17 cellular contexts compared by ENCODE assay signal in genomic region chr10:73073627-73074026, GRCh38. TPM values are rescaled to one million over a fixed set of nuclear protein-coding genes. Genes with fewer than 3 reads are reported as not detected.
DNase-seq lines count a peak whose midpoint lies in the region; ATAC-seq, FAIRE-seq and TF ChIP-seq lines count a peak whose summit lies in the region.
"Had no signal": no experiment of that assay in that cellular context is flagged by ENCODE, and none has a peak within 500 bp of the region (broad histone marks: within the 10 kb centered on the region; RNA-seq: fewer than 3 reads in every experiment).

No MANE protein-coding gene starts in this region.

- POLR2A ChIA-PET in PC-3 (lab: Charles Lee; ENCODE audit: unreplicated experiment), result interaction anchor here (0.6 kb wide), 1 partner anchor 95 kb away, joined by 3 read pairs; no protein-coding TSS in a partner anchor

- H3F3A ChIP-seq in PC-3 (ENCODE audit: low read length, unreplicated experiment), result no peaks in the 10 kb centered on the region

- H3K9me3 Mint-ChIP-seq in activated T-cell treated with anti-CD3 and anti-CD28 coated beads, Interleukin-2, amount 50 U/mL, for 72 hours, result no peaks in the 10 kb centered on the region
- no peaks in the 10 kb centered on the region for H3K9me3 Mint-ChIP-seq in activated T-cell treated with anti-CD3 and anti-CD28 coated beads, Interleukin-2, amount 50 U/mL, for 24 hours
- H3K9me3 Mint-ChIP-seq: CD14-positive monocyte; CD8-positive, alpha-beta T cell had no signal

- H3K4me2 ChIP-seq in PC-3 (ENCODE audit: low read length), result no peak overlapping the region

- no peaks in the 10 kb centered on the region for H3K27me3 ChIP-seq in PC-3 (ENCODE audit: low read length)
- no peaks in the 10 kb centered on the region for H3K27me3 ChIP-seq in bronchial epithelial cell (ENCODE audit: control insufficient read depth, insufficient read depth, low read length)

- no peaks in the 10 kb centered on the region for H3K9me3 ChIP-seq in PC-3 (ENCODE audit: low read length)
- H3K9me3 ChIP-seq: HAP-1 had no signal

- H3K4me3 ChIP-seq in PC-3 (ENCODE audit: low read length) (no peak overlapping the region), bronchial epithelial cell (ENCODE audit: low read depth, low read length) (no peak overlapping the region)
- H3K4me3 ChIP-seq: HAP-1 had no signal

- H3K79me2 ChIP-seq in PC-3 (ENCODE audit: low read length), result peaks cover 33% of the 10 kb centered on the region

- H3K27me3 Mint-ChIP-seq in activated T-cell treated with anti-CD3 and anti-CD28 coated beads, Interleukin-2, amount 50 U/mL, for 72 hours (ENCODE audit: low read depth), result no peaks in the 10 kb centered on the region
- no peaks in the 10 kb centered on the region for H3K27me3 Mint-ChIP-seq in activated T-cell treated with anti-CD3 and anti-CD28 coated beads, Interleukin-2, amount 50 U/mL, for 24 hours

- H3K9me2 ChIP-seq in PC-3 (replicated peaks; ENCODE audit: low read length), result no peaks in the 10 kb centered on the region

- DNase-seq in activated T-cell treated with anti-CD3 and anti-CD28 coated beads, Interleukin-2, amount 50 U/mL, for 72 hours, result no peak
- no peak for DNase-seq in activated T-cell treated with anti-CD3 and anti-CD28 coated beads, Interleukin-2, amount 50 U/mL, for 24 hours
- no peak for DNase-seq in PC-3
- peak; percentile 60 for DNase-seq in bronchial epithelial cell (ENCODE audit: low read depth)
- DNase-seq: CD8-positive, alpha-beta T cell; COR-L47; DMS153; DMS79 treated with DMSO at 0.1 percent for 48 hours; EL; GOT3 had no signal

- peaks cover 16% of the 10 kb centered on the region for H3K4me1 ChIP-seq in PC-3 (ENCODE audit: insufficient read depth, low read length)
- H3K4me1 ChIP-seq: HAP-1 had no signal

- intact Hi-C loops in PC-3 (cut with micrococcal nuclease), result no loop called here

- H3K27ac ChIP-seq in PC-3 (ENCODE audit: low read length), result no peak overlapping the region

- no peak for TF ChIP-seq CTCF in PC-3 (conservative IDR thresholded peaks at IDR 0.05; ENCODE audit: low read depth, low read length)
- no peak for TF ChIP-seq CTCF in bronchial epithelial cell (IDR thresholded peaks at IDR 0.05; ENCODE audit: insufficient read depth, low read length, severe bottlenecking)

- peaks cover 15% of the 10 kb centered on the region for H3K4me1 Mint-ChIP-seq in activated T-cell treated with anti-CD3 and anti-CD28 coated beads, Interleukin-2, amount 50 U/mL, for 72 hours (ENCODE audit: low read depth)
- H3K4me1 Mint-ChIP-seq in activated T-cell treated with anti-CD3 and anti-CD28 coated beads, Interleukin-2, amount 50 U/mL, for 24 hours (ENCODE audit: low read depth), result peaks cover 15% of the 10 kb centered on the region

- ATAC-seq in activated T-cell treated with anti-CD3 and anti-CD28 coated beads, Interleukin-2, amount 50 U/mL, for 72 hours (replicated peaks in 1 of 2), result peak in 1 of 2 donors; percentile 69
- ATAC-seq in PC-3 (peak; percentile 6; the same call in 1 of the 2 replicates), esophagus mucosa (no peak), GM19328 (IDR thresholded peaks at IDR 0.05; ENCODE audit: unreplicated experiment) (no peak)
- ATAC-seq: CD8-positive, alpha-beta T cell had no signal

- H3K36me3 ChIP-seq in PC-3 (ENCODE audit: low read depth, low read length), result peaks cover 39% of the 10 kb centered on the region
- H3K36me3 ChIP-seq in bronchial epithelial cell (ENCODE audit: control insufficient read depth, insufficient read depth, low read length), result peaks cover 3% of the 10 kb centered on the region

- H3K36me3 Mint-ChIP-seq in activated T-cell treated with anti-CD3 and anti-CD28 coated beads, Interleukin-2, amount 50 U/mL, for 72 hours (ENCODE audit: insufficient read depth in 2 of 2), result peaks cover 3 to 21% of the 10 kb centered on the region in 2 donors
- H3K36me3 Mint-ChIP-seq in activated T-cell treated with anti-CD3 and anti-CD28 coated beads, Interleukin-2, amount 50 U/mL, for 24 hours (ENCODE audit: low read depth), result peaks cover 66% of the 10 kb centered on the region

- H3K9ac ChIP-seq in PC-3 (ENCODE audit: low read length), result no peak overlapping the region

- H3K4me3 Mint-ChIP-seq in activated T-cell treated with anti-CD3 and anti-CD28 coated beads, Interleukin-2, amount 50 U/mL, for 72 hours, result no peak overlapping the region
- H3K4me3 Mint-ChIP-seq in activated T-cell treated with anti-CD3 and anti-CD28 coated beads, Interleukin-2, amount 50 U/mL, for 24 hours, result no peak overlapping the region
- H3K4me3 Mint-ChIP-seq: CD14-positive monocyte; CD8-positive, alpha-beta T cell had no signal

- no peak for FAIRE-seq in bronchial epithelial cell (lab: Jason Lieb, UNC)
- FAIRE-seq: D721Med, G401.6, GM12891 had no signal

- no peak overlapping the region for H2AFZ ChIP-seq in PC-3 (ENCODE audit: low read length)

- CTCF ChIA-PET in PC-3 (lab: Charles Lee), result interaction anchor here (0.7 kb wide), 1 partner anchor 54 kb away, joined by 3 read pairs; no protein-coding TSS in a partner anchor

- peak overlapping the region; percentile 92 for H3K27ac Mint-ChIP-seq in activated T-cell treated with anti-CD3 and anti-CD28 coated beads, Interleukin-2, amount 50 U/mL, for 72 hours
- no peak overlapping the region for H3K27ac Mint-ChIP-seq in activated T-cell treated with anti-CD3 and anti-CD28 coated beads, Interleukin-2, amount 50 U/mL, for 24 hours
- H3K27ac Mint-ChIP-seq: CD14-positive monocyte; CD8-positive, alpha-beta T cell had no signal

- BruUV-seq in PC-3 (replicated peaks; lab: Mats Ljungman, UMichigan), result no TSS peak

- no peaks in the 10 kb centered on the region for H4K20me1 ChIP-seq in PC-3 (ENCODE audit: low read length)

RNA-seq across cellular contexts. Expression of gene P4HA1, which starts 23.0 kb away (rescaled TPM):
- total RNA-seq in activated T-cell treated with anti-CD3 and anti-CD28 coated beads, Interleukin-2, amount 50 U/mL, for 72 hours, result 10 to 100 TPM; 20.5 to 28.8 TPM
- total RNA-seq in PC-3 (2014; rRNA removed), result 164 and 181 TPM in 2 replicates
- total RNA-seq in bronchial epithelial cell, result 138 and 173 TPM in 2 replicates
- total RNA-seq in esophagus mucosa, result 7.8 TPM

RNA-seq across cellular contexts. Expression of gene NUDT13, which starts 36.6 kb away (rescaled TPM):
- 1 to 10 TPM in 1 of 2 donors, under 1 TPM in 1; 0.60 to 1.3 TPM for total RNA-seq in activated T-cell treated with anti-CD3 and anti-CD28 coated beads, Interleukin-2, amount 50 U/mL, for 72 hours
- total RNA-seq in PC-3 (2014; rRNA removed) (1.1 and 1.8 TPM in 2 replicates), bronchial epithelial cell (0.64 and 1.1 TPM in 2 replicates), esophagus mucosa (1.0 TPM)
